ENCODE assay signal across 14 cellular contexts in the genomic region with DNA sequence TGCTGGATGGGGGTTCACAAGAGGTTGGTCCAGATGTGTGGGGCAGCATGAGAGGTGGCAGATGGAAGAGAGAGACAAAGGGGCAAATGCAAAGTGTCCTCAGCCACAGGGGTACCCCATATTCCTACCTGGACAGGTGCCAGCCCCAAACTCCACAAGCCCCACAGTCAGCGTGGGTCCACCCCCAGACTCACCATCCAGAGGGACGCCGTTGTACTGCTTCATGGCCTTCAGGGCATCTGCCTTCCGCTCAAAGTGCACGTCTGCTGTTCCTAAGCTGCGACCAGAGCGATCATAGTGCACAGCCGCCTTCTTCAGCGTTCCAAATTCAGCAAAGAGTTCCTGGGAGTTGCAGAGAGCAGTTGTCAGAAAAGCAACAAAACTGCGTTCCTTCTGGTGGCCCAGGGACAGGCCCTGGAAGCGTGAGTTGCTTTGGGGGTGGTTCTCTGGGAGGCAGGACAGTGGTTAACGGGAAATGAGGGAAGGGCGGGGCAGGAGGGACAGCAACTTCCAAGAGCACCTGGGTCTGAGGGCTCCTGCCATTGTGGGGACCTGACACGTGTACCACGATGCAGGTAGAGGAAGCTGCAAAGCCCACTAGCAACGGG. TPM values are rescaled to one million over a fixed set of nuclear protein-coding genes. Genes with fewer than 3 reads are reported as not detected.
A peak's percentile ranks its signal among the peaks of the same experiment; 100 is the strongest.
DNase-seq lines count a peak whose midpoint lies in the region; ATAC-seq and TF ChIP-seq lines count a peak whose summit lies in the region.
"Had no signal": no experiment of that assay in that cellular context is flagged by ENCODE, and none has a peak within 500 bp of the region (broad histone marks: within the 10 kb centered on the region; RNA-seq: fewer than 3 reads in every experiment).

No MANE protein-coding gene starts in this region.

- intact Hi-C loops in CD4-positive, alpha-beta memory T cell (cut with micrococcal nuclease): no loop called here

- H3K27me3 Mint-ChIP-seq in CD4-positive, alpha-beta memory T cell: no peaks in the 10 kb centered on the region
- H3K27me3 Mint-ChIP-seq in nephron progenitor cell (ENCODE audit: low read depth, poor library complexity): no peaks in the 10 kb centered on the region

- H3K9me3 Mint-ChIP-seq in CD4-positive, alpha-beta memory T cell: peaks cover 0 to 2% (median 0%) of the 10 kb centered on the region in 8 donors
- H3K9me3 Mint-ChIP-seq in activated naive CD4-positive, alpha-beta T cell treated with anti-CD3 and anti-CD28 coated beads, Interleukin-2, amount 50 U/mL, for 72 hours: no peaks in the 10 kb centered on the region
- no peaks in the 10 kb centered on the region for H3K9me3 Mint-ChIP-seq in nephron progenitor cell

- TF ChIP-seq CTCF in HEK293 (tag by site-specific recombination; IDR thresholded peaks at IDR 0.05): no peak
- no peak for TF ChIP-seq CTCF in nephron progenitor cell (IDR thresholded peaks at IDR 0.05)

- peak in 1 of 5 donors; percentile 25 for DNase-seq in CD4-positive, alpha-beta memory T cell
- DNase-seq in activated naive CD4-positive, alpha-beta T cell treated with anti-CD3 and anti-CD28 coated beads, Interleukin-2, amount 50 U/mL, for 72 hours (ENCODE audit: low spot score in 2 of 2): no peak
- DNase-seq in nephron progenitor cell: no peak
- DNase-seq in KG1 (lab: John Stamatoyannopoulos, UW): no peak
- no peak for DNase-seq in activated CD4-positive, CD25-positive, alpha-beta regulatory T cell (lab: John Stamatoyannopoulos, UW)
- no peak for DNase-seq in NCI-H2029 treated with DMSO at 0.1 percent for 48 hours (lab: John Stamatoyannopoulos, UW)
- DNase-seq: DMS153, mammary epithelial cell, NCI-H2081 treated with DMSO at 0.1 percent for 48 hours, OCI-M1 had no signal

- no peak overlapping the region for H3K27ac ChIP-seq in CD4-positive, alpha-beta memory T cell (ENCODE audit: low read depth, low read length)
- H3K27ac ChIP-seq in HEK293 (ENCODE audit: extremely low read depth, low read depth, low read length): no peak overlapping the region
- H3K27ac ChIP-seq: cardiac muscle cell had no signal

- peaks cover 22 to 55% of the 10 kb centered on the region in 2 donors for H3K36me3 Mint-ChIP-seq in CD4-positive, alpha-beta memory T cell
- peaks cover 49 to 50% of the 10 kb centered on the region in 2 donors for H3K36me3 Mint-ChIP-seq in activated naive CD4-positive, alpha-beta T cell treated with anti-CD3 and anti-CD28 coated beads, Interleukin-2, amount 50 U/mL, for 72 hours
- peaks cover 45% of the 10 kb centered on the region for H3K36me3 Mint-ChIP-seq in nephron progenitor cell (ENCODE audit: low read depth)

- no peak for ATAC-seq in activated naive CD4-positive, alpha-beta T cell treated with anti-CD3 and anti-CD28 coated beads, Interleukin-2, amount 50 U/mL, for 72 hours
- ATAC-seq in GM19397 (IDR thresholded peaks at IDR 0.05; ENCODE audit: unreplicated experiment): no peak

- H3K4me3 Mint-ChIP-seq in CD4-positive, alpha-beta memory T cell: peak overlapping the region; percentile 52 to 80 (median 70)
- H3K4me3 Mint-ChIP-seq in nephron progenitor cell: peak overlapping the region; percentile 87

- peak overlapping the region in 6 of 7 donors; percentile 48 to 91 (median 76) for H3K27ac Mint-ChIP-seq in CD4-positive, alpha-beta memory T cell
- H3K27ac Mint-ChIP-seq in activated naive CD4-positive, alpha-beta T cell treated with anti-CD3 and anti-CD28 coated beads, Interleukin-2, amount 50 U/mL, for 72 hours: peak overlapping the region; percentile 44 to 57
- peak overlapping the region; percentile 57 for H3K27ac Mint-ChIP-seq in nephron progenitor cell

- H3K4me3 ChIP-seq in CD4-positive, alpha-beta memory T cell (ENCODE audit: low read length in 2 of 2): no peak overlapping the region
- no peak overlapping the region for H3K4me3 ChIP-seq in HEK293 (ENCODE audit: low read depth, low read length)
- H3K4me3 ChIP-seq: cardiac muscle cell, right atrium auricular region had no signal

- no peaks in the 10 kb centered on the region for H3K9me3 ChIP-seq in CD4-positive, alpha-beta memory T cell (ENCODE audit: control insufficient read depth in 1 of 2, low read length in 2 of 2)
- no peaks in the 10 kb centered on the region for H3K9me3 ChIP-seq in HEK293 (ENCODE audit: control insufficient read depth, insufficient read depth, low read depth, low read length)
- H3K9me3 ChIP-seq: right atrium auricular region had no signal

- peaks cover 8 to 38% (median 19%) of the 10 kb centered on the region in 4 donors for H3K4me1 Mint-ChIP-seq in CD4-positive, alpha-beta memory T cell
- peaks cover 21% of the 10 kb centered on the region for H3K4me1 Mint-ChIP-seq in nephron progenitor cell

- peaks cover 20% of the 10 kb centered on the region for H3K4me1 ChIP-seq in CD4-positive, alpha-beta memory T cell (ENCODE audit: insufficient read depth, low read length)
- peaks cover 5% of the 10 kb centered on the region; the same call in 1 of the 2 replicates for H3K4me1 ChIP-seq in HEK293 (ENCODE audit: control insufficient read depth, insufficient read depth, low read length)

- CTCF ChIA-PET in CD4-positive, alpha-beta memory T cell (lab: Charles Lee; ENCODE audit: partially characterized antibody): no interaction called here
- CTCF ChIA-PET in HEK293 (lab: Yijun Ruan, JAX): interaction anchor here (0.7 kb wide), 1 partner anchor 19 kb away, joined by 4 read pairs; no protein-coding TSS in a partner anchor

- H3K27me3 ChIP-seq in CD4-positive, alpha-beta memory T cell (ENCODE audit: insufficient read depth, low read length): no peaks in the 10 kb centered on the region
- H3K27me3 ChIP-seq: cardiac muscle cell, right atrium auricular region had no signal

- H3K36me3 ChIP-seq in CD4-positive, alpha-beta memory T cell (ENCODE audit: insufficient read depth, low read length): peaks cover 41% of the 10 kb centered on the region
- peaks cover 52 to 73% of the 10 kb centered on the region in 2 experiments for H3K36me3 ChIP-seq in HEK293 (ENCODE audit: control insufficient read depth in 2 of 2, insufficient read depth in 1 of 2, low read length in 2 of 2)

- POLR2A ChIA-PET in CD4-positive, alpha-beta memory T cell (lab: Charles Lee; ENCODE audit: partially characterized antibody): interaction anchor here (1.1 kb wide), 1 partner anchor 28 kb away, joined by 4 read pairs; a partner anchor contains a TSS
- POLR2A ChIA-PET in HEK293 (lab: Yijun Ruan, JAX): interaction anchor here (1.3 kb wide), 1 partner anchor 9 kb away, joined by 3 read pairs; no protein-coding TSS in a partner anchor

TF ChIP-seq in HEK293, 187 proteins besides CTCF, POLR2A, EP300 and RAD21:
- TF ChIP-seq, protein P1, sequence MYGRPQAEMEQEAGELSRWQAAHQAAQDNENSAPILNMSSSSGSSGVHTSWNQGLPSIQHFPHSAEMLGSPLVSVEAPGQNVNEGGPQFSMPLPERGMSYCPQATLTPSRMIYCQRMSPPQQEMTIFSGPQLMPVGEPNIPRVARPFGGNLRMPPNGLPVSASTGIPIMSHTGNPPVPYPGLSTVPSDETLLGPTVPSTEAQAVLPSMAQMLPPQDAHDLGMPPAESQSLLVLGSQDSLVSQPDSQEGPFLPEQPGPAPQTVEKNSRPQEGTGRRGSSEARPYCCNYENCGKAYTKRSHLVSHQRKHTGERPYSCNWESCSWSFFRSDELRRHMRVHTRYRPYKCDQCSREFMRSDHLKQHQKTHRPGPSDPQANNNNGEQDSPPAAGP (tag by site-specific recombination; IDR thresholded peaks at IDR 0.05): no peak
- TF ChIP-seq SP2 (tag by site-specific recombination; IDR thresholded peaks at IDR 0.05) (peak; percentile 27; the same call in 1 of the 2 replicates), ZBTB8A (tag by site-specific recombination; IDR thresholded peaks at IDR 0.05) (no peak)
TF ChIP-seq in HEK293: peak in this region for 1.

RNA-seq across cellular contexts. Expression of a gene that starts 2.3 kb away (rescaled TPM):
- 10 to 100 TPM; 47.2 to 47.7 TPM for total RNA-seq in CD4-positive, alpha-beta memory T cell
- 10 to 100 TPM; 23.3 to 50.8 TPM for polyA plus RNA-seq in CD4-positive, alpha-beta memory T cell
- total RNA-seq in activated naive CD4-positive, alpha-beta T cell treated with anti-CD3 and anti-CD28 coated beads, Interleukin-2, amount 50 U/mL, for 72 hours: 100 to 1,000 TPM; 186 TPM

RNA-seq across cellular contexts. Expression of a gene that starts 2.4 kb away (rescaled TPM):
- 10 to 100 TPM; 53.8 to 57.0 TPM for total RNA-seq in CD4-positive, alpha-beta memory T cell
- polyA plus RNA-seq in CD4-positive, alpha-beta memory T cell: 100 to 1,000 TPM; 262 to 267 TPM
- 100 to 1,000 TPM; 122 to 154 TPM for total RNA-seq in activated naive CD4-positive, alpha-beta T cell treated with anti-CD3 and anti-CD28 coated beads, Interleukin-2, amount 50 U/mL, for 72 hours

RNA-seq across cellular contexts. Expression of a gene that starts 12.9 kb away (rescaled TPM):
- under 1 TPM; 0.61 to 0.79 TPM for total RNA-seq in CD4-positive, alpha-beta memory T cell
- polyA plus RNA-seq in CD4-positive, alpha-beta memory T cell: not detected
- under 1 TPM in 1 of 2 donors, not detected in 1; 0.27 TPM for total RNA-seq in activated naive CD4-positive, alpha-beta T cell treated with anti-CD3 and anti-CD28 coated beads, Interleukin-2, amount 50 U/mL, for 72 hours
- total RNA-seq: mammary epithelial cell had no signal

RNA-seq across cellular contexts. Expression of a gene that starts 18.0 kb away (rescaled TPM):
- total RNA-seq in CD4-positive, alpha-beta memory T cell: 100 to 1,000 TPM; 380 to 382 TPM
- polyA plus RNA-seq in CD4-positive, alpha-beta memory T cell: 100 to 1,000 TPM in 1 of 2 donors, 10 to 100 TPM in 1; 84.8 to 205 TPM
- total RNA-seq in activated naive CD4-positive, alpha-beta T cell treated with anti-CD3 and anti-CD28 coated beads, Interleukin-2, amount 50 U/mL, for 72 hours: 100 to 1,000 TPM; 328 to 513 TPM

RNA-seq across cellular contexts. Expression of a gene that starts 22.1 kb away (rescaled TPM):
- 10 to 100 TPM; 43.5 to 48.3 TPM for total RNA-seq in CD4-positive, alpha-beta memory T cell
- polyA plus RNA-seq in CD4-positive, alpha-beta memory T cell: 10 to 100 TPM; 27.8 to 30.3 TPM
- total RNA-seq in activated naive CD4-positive, alpha-beta T cell treated with anti-CD3 and anti-CD28 coated beads, Interleukin-2, amount 50 U/mL, for 72 hours: 10 to 100 TPM; 16.4 to 20.1 TPM
